Comparison of ENCODE assay signal across 1 cellular context in genomic region chr13:28375250-28375930, GRCh38.
TF ChIP-seq lines count a peak whose summit lies in the region.

No MANE protein-coding gene starts in this region.

TF ChIP-seq in GM23338, 12 proteins besides CTCF, POLR2A, EP300 and RAD21 (continued from another document):
- TF ChIP-seq REST (IDR thresholded peaks at IDR 0.05; ENCODE audit: unreplicated experiment) (no peak), ZNF114 (CRISPR knock-in tag; IDR thresholded peaks at IDR 0.05) (no peak), NANOG (IDR thresholded peaks at IDR 0.05; ENCODE audit: borderline replicate concordance) (no peak), JUNB (IDR thresholded peaks at IDR 0.05; ENCODE audit: unreplicated experiment) (no peak), ETS1 (IDR thresholded peaks at IDR 0.05) (no peak), POLR2AphosphoS5 (IDR thresholded peaks at IDR 0.05; ENCODE audit: low read depth) (no peak)
TF ChIP-seq in GM23338: peak in this region for 0.
